In genomic region chr19:55671054-55671378, GRCh38 we compare ENCODE assay signal across 17 cellular contexts. TPM values are rescaled to one million over a fixed set of nuclear protein-coding genes. Genes with fewer than 3 reads are reported as not detected.
DNase-seq lines count a peak whose midpoint lies in the region; ATAC-seq, FAIRE-seq and TF ChIP-seq lines count a peak whose summit lies in the region.
"Had no signal": no experiment of that assay in that cellular context is flagged by ENCODE, and none has a peak within 500 bp of the region (broad histone marks: within the 10 kb centered on the region; RNA-seq: fewer than 3 reads in every experiment).

No MANE protein-coding gene starts in this region.

- no peak for DNase-seq in HepG2 (ENCODE audit: low spot score)
- DNase-seq in right lobe of liver: no peak
- DNase-seq in PC-9: no peak
- no peak for DNase-seq in effector memory CD8-positive, alpha-beta T cell
- no peak for DNase-seq in HEK293T (ENCODE audit: extremely low spot score)
- DNase-seq in colonic mucosa: no peak
- DNase-seq in Peyer's patch: no peak
- DNase-seq: activated CD4-positive, alpha-beta T cell treated with anti-CD3 and anti-CD28 coated beads, Interleukin-2, amount 50 U/mL, for 48 hours; NCI-H2029 treated with DMSO at 0.1 percent for 48 hours; stimulated activated CD4-positive, alpha-beta T cell treated with anti-CD3 and anti-CD28 coated beads, Interleukin-12 subunit alpha, Interleukin-12 subunit beta, amount 100 ng/mL, for 4 hours had no signal

- H3F3A ChIP-seq in PC-9 (ENCODE audit: insufficient read depth, low read depth): peaks cover 80% of the 10 kb centered on the region

- H3K4me3 ChIP-seq in HepG2 (replicated peaks in 1 of 3; ENCODE audit: insufficient read depth in 1 of 3, low read depth in 2 of 3, low read length in 3 of 3): no peak overlapping the region
- H3K4me3 ChIP-seq in right lobe of liver: no peak overlapping the region
- H3K4me3 ChIP-seq in PC-9: no peak overlapping the region
- H3K4me3 ChIP-seq in colonic mucosa: no peak overlapping the region
- H3K4me3 ChIP-seq in Peyer's patch: no peak overlapping the region
- H3K4me3 ChIP-seq: heart left ventricle, mucosa of descending colon, SJCRH30 had no signal

- no peaks in the 10 kb centered on the region; a peak in 1 of 5 replicates for H3K27me3 ChIP-seq in HepG2 (ENCODE audit: control insufficient read depth in 1 of 2, insufficient read depth in 2 of 2, low read length in 2 of 2)
- no peaks in the 10 kb centered on the region for H3K27me3 ChIP-seq in right lobe of liver
- H3K27me3 ChIP-seq in PC-9 (ENCODE audit: insufficient read depth, low read depth): no peaks in the 10 kb centered on the region
- no peaks in the 10 kb centered on the region for H3K27me3 ChIP-seq in colonic mucosa
- H3K27me3 ChIP-seq in Peyer's patch: no peaks in the 10 kb centered on the region
- H3K27me3 ChIP-seq: heart left ventricle, SJCRH30 had no signal

- no peak overlapping the region for H3K4me3 Mint-ChIP-seq in effector memory CD8-positive, alpha-beta T cell
- H3K4me3 Mint-ChIP-seq: activated naive CD4-positive, alpha-beta T cell treated with anti-CD3 and anti-CD28 coated beads for 36 hours; T-helper 1 cell treated with Interleukin-12 subunit alpha and Interleukin-12 subunit beta and Interleukin-4 antibody, amounts not matched to agents 30 μg/mL and 1 μg/mL, for 36 hours had no signal

- H3K9me3 ChIP-seq in HepG2 (ENCODE audit: low read length) (no peaks in the 10 kb centered on the region), right lobe of liver (no peaks in the 10 kb centered on the region), PC-9 (ENCODE audit: insufficient read depth, low read depth) (no peaks in the 10 kb centered on the region), colonic mucosa (no peaks in the 10 kb centered on the region), Peyer's patch (no peaks in the 10 kb centered on the region)
- H3K9me3 ChIP-seq: heart left ventricle, mucosa of descending colon, SJCRH30 had no signal

- H3K27me3 Mint-ChIP-seq in effector memory CD8-positive, alpha-beta T cell: no peaks in the 10 kb centered on the region

- H3K9ac ChIP-seq in HepG2 (ENCODE audit: insufficient read depth, low read depth, low read length): no peak overlapping the region
- H3K9ac ChIP-seq in colonic mucosa (ENCODE audit: low read depth in 2 of 2, low read length in 2 of 2): no peak overlapping the region

- no peak for TF ChIP-seq RAD21 in HepG2 (CRISPR knock-in tag; IDR thresholded peaks at IDR 0.05)

- ATAC-seq in HepG2 (no peak), right lobe of liver (no peak), GM21529 (IDR thresholded peaks at IDR 0.05; ENCODE audit: unreplicated experiment) (no peak)
- ATAC-seq in effector memory CD8-positive, alpha-beta T cell (replicated peaks): no peak
- ATAC-seq: mucosa of descending colon had no signal

- BruUV-seq in HepG2 (replicated peaks; lab: Mats Ljungman, UMichigan) (no TSS peak), PC-9 (replicated peaks; lab: Mats Ljungman, UMichigan) (no TSS peak)

- intact Hi-C loops in HepG2 (cut with micrococcal nuclease; ENCODE audit: unreplicated experiment): no loop called here
- intact Hi-C loops in right lobe of liver (cut with DNase I): no loop called here
- intact Hi-C loops in PC-9 (cut with micrococcal nuclease; ENCODE audit: unreplicated experiment): no loop called here
- intact Hi-C loops in colonic mucosa (cut with DNase I): no loop called here

- TF ChIP-seq EP300 in HepG2 (IDR thresholded peaks at IDR 0.05; ENCODE audit: low read depth in 2 of 2, low read length in 2 of 2) (no peak), HepG2 (CRISPR knock-in tag; IDR thresholded peaks at IDR 0.05; ENCODE audit: borderline replicate concordance) (no peak)

- H3K9me3 Mint-ChIP-seq in effector memory CD8-positive, alpha-beta T cell: no peaks in the 10 kb centered on the region
- H3K9me3 Mint-ChIP-seq: activated naive CD4-positive, alpha-beta T cell treated with anti-CD3 and anti-CD28 coated beads for 36 hours; T-helper 1 cell treated with Interleukin-12 subunit alpha and Interleukin-12 subunit beta and Interleukin-4 antibody, amounts not matched to agents 30 μg/mL and 1 μg/mL, for 36 hours had no signal

- POLR2A ChIA-PET in HepG2 (lab: Yijun Ruan, JAX): interaction anchor here (1.4 to 2.0 kb wide), 3 partner anchors 12 to 16 kb away, joined by 9 to 14 read pairs (median 10); partner anchors contain the start of gene U2AF2
- POLR2A ChIA-PET in PC-9 (lab: Charles Lee; ENCODE audit: unreplicated experiment): no interaction called here
- POLR2A ChIA-PET in HEK293T (lab: Yijun Ruan, JAX): interaction anchor here (0.9 to 1.3 kb wide), 3 partner anchors 14 to 24 kb away, joined by 4 to 8 read pairs (median 5); partner anchors contain the start of gene U2AF2

- no peaks in the 10 kb centered on the region for H3K9me2 ChIP-seq in PC-9 (ENCODE audit: insufficient read depth)

- H3K79me2 ChIP-seq in HepG2 (ENCODE audit: insufficient read depth, low read length) (peaks cover 59% of the 10 kb centered on the region), PC-9 (ENCODE audit: low read depth) (peaks cover 85% of the 10 kb centered on the region)

- no peak overlapping the region for H3K4me2 ChIP-seq in HepG2 (ENCODE audit: low read depth, low read length)
- 0 out of 2 replicates have a peak overlapping the region, but pooled peaks have one; percentile 15 for H3K4me2 ChIP-seq in PC-9

- peaks cover 30% of the 10 kb centered on the region in 2 donors for H3K4me1 Mint-ChIP-seq in effector memory CD8-positive, alpha-beta T cell (ENCODE audit: low read depth in 2 of 2)

- TF ChIP-seq CTCF in HepG2 (CRISPR knock-in tag; IDR thresholded peaks at IDR 0.05): no peak
- no peak for TF ChIP-seq CTCF in right lobe of liver (IDR thresholded peaks at IDR 0.05)
- TF ChIP-seq CTCF in PC-9 (conservative IDR thresholded peaks at IDR 0.05): no peak
- no peak for TF ChIP-seq CTCF in colonic mucosa (IDR thresholded peaks at IDR 0.05)
- no peak for TF ChIP-seq CTCF in Peyer's patch (IDR thresholded peaks at IDR 0.05)

- H3K27ac ChIP-seq in HepG2 (ENCODE audit: extremely low read length, insufficient read depth, low read length) (no peak overlapping the region), right lobe of liver (no peak overlapping the region), PC-9 (no peak overlapping the region), colonic mucosa (no peak overlapping the region), Peyer's patch (no peak overlapping the region)
- H3K27ac ChIP-seq: heart left ventricle, SJCRH30, WERI-Rb-1 had no signal

- CTCF ChIA-PET in HepG2 (lab: Yijun Ruan, JAX; ENCODE audit: low intra/inter-chr PET ratio, low total read pairs): interaction anchor here (1.4 kb wide), 1 partner anchor 18 kb away, joined by 7 read pairs; no protein-coding TSS in a partner anchor
- CTCF ChIA-PET in PC-9 (lab: Charles Lee): no interaction called here
- CTCF ChIA-PET in HEK293T (lab: Yijun Ruan, JAX): interaction anchor here (0.9 to 2.0 kb wide), 6 partner anchors 10 to 72 kb away, joined by 3 to 10 read pairs (median 6); partner anchors contain the start of genes FIZ1 and U2AF2

- in situ Hi-C loops in HepG2 (cut with HindIII; ENCODE audit: extremely low pct_ligation_motif_present, low pct_unique_long_range_greater_than_20kb): no loop called here

- peaks cover 23% of the 10 kb centered on the region for H3K4me1 ChIP-seq in HepG2 (ENCODE audit: insufficient read depth, low read length)
- H3K4me1 ChIP-seq in right lobe of liver: peaks cover 0 to 8% (median 3%) of the 10 kb centered on the region in 4 donors
- H3K4me1 ChIP-seq in PC-9 (replicated peaks; ENCODE audit: insufficient read depth): peaks cover 61% of the 10 kb centered on the region
- peaks cover 3% of the 10 kb centered on the region for H3K4me1 ChIP-seq in colonic mucosa
- H3K4me1 ChIP-seq in Peyer's patch: peaks cover 0 to 54% (median 4%) of the 10 kb centered on the region in 4 donors

- 89% methylated on average over 2 of the region's 2 CpGs for WGBS in HepG2 (ENCODE audit: low lambda C conversion rate)
- WGBS in right lobe of liver (ENCODE audit: insufficient coverage, low coverage, low lambda C conversion rate, missing lambda C conversion rate): 71% methylated on average over 2 of the region's 2 CpGs

- FAIRE-seq in HepG2 (lab: Jason Lieb, UNC): no peak

- TF ChIP-seq POLR2A in HepG2 (IDR thresholded peaks at IDR 0.05; ENCODE audit: insufficient read depth in 1 of 2, low read depth in 2 of 2, low read length in 2 of 2) (no peak), right lobe of liver (IDR thresholded peaks at IDR 0.05) (no peak), Peyer's patch (IDR thresholded peaks at IDR 0.05) (no peak)

- H2AFZ ChIP-seq in HepG2 (ENCODE audit: low read length) (no peak overlapping the region), PC-9 (no peak overlapping the region)

- H3K36me3 ChIP-seq in HepG2 (replicated peaks in 1 of 2; ENCODE audit: control insufficient read depth in 1 of 2, insufficient read depth in 2 of 2, low read length in 2 of 2) (peaks cover 39 to 59% of the 10 kb centered on the region in 2 experiments; a peak in 4 of 5 replicates), right lobe of liver (peaks cover 10 to 57% (median 22%) of the 10 kb centered on the region in 4 donors), PC-9 (ENCODE audit: low read depth) (peaks cover 41% of the 10 kb centered on the region), colonic mucosa (peaks cover 19% of the 10 kb centered on the region), Peyer's patch (peaks cover 0 to 75% (median 0%) of the 10 kb centered on the region in 3 donors)

- peak overlapping the region; percentile 58 to 70 for H3K27ac Mint-ChIP-seq in effector memory CD8-positive, alpha-beta T cell
- H3K27ac Mint-ChIP-seq: activated naive CD4-positive, alpha-beta T cell treated with anti-CD3 and anti-CD28 coated beads for 36 hours; T-helper 1 cell treated with Interleukin-12 subunit alpha and Interleukin-12 subunit beta and Interleukin-4 antibody, amounts not matched to agents 30 μg/mL and 1 μg/mL, for 36 hours had no signal

- H4K20me1 ChIP-seq in HepG2 (ENCODE audit: insufficient read depth, low read length) (peaks cover 51% of the 10 kb centered on the region), PC-9 (ENCODE audit: insufficient read depth) (peaks cover 77% of the 10 kb centered on the region)

- H3K36me3 Mint-ChIP-seq in effector memory CD8-positive, alpha-beta T cell (ENCODE audit: insufficient read depth): peaks cover 91% of the 10 kb centered on the region

RNA-seq across cellular contexts. Expression of gene EPN1, which starts 4.0 kb away (rescaled TPM):
- total RNA-seq in HepG2 (2016; rRNA removed; fragmentation: Illumina TruSeq; extraction: Trizol) (28.9 and 32.6 TPM in 2 replicates), right lobe of liver (100 to 1,000 TPM in 5 of 6 experiments, 10 to 100 TPM in 1; 88.9 to 162 (median 107) TPM), PC-9 (2021) (232 and 274 TPM in 2 replicates), colonic mucosa (100 to 1,000 TPM; 257 to 259 TPM), Peyer's patch (100 to 1,000 TPM; 120 to 241 (median 163) TPM)
- 52.8 and 53.7 TPM in 2 replicates for total RNA-seq in HepG2 (2016; cell fraction: cytosol; rRNA removed; fragmentation: Illumina TruSeq; extraction: Trizol; ENCODE audit: low read depth)
- total RNA-seq in HepG2 (2016; cell fraction: insoluble cytoplasmic fraction; rRNA removed; fragmentation: Illumina TruSeq; extraction: Trizol): 25.9 and 29.9 TPM in 2 replicates
- 128 and 129 TPM in 2 replicates for total RNA-seq in HepG2 (2016; cell fraction: membrane; rRNA removed; fragmentation: Illumina TruSeq; extraction: Trizol)
- 16.4 and 20.8 TPM in 2 replicates for total RNA-seq in HepG2 (2016; cell fraction: nucleus; rRNA removed; fragmentation: Illumina TruSeq; extraction: Trizol)
- 31.7 and 43.7 TPM in 2 replicates for polyA plus RNA-seq in HepG2 (2011; rRNA removed)
- polyA plus RNA-seq in HepG2 (2011; cell fraction: cytosol; rRNA removed): 46.0 and 71.9 TPM in 2 replicates
- 59.6 and 61.3 TPM in 2 replicates for polyA plus RNA-seq in HepG2 (2011; cell fraction: nucleus; rRNA removed)
- 69.9 and 79.8 TPM in 2 replicates for polyA plus RNA-seq in HepG2 (2012)
- polyA plus RNA-seq in HepG2 (2016; cell fraction: cytosol; fragmentation: Illumina TruSeq; extraction: Trizol; ENCODE audit: low read depth): 193 and 205 TPM in 2 replicates
- polyA plus RNA-seq in HepG2 (2016; cell fraction: insoluble cytoplasmic fraction; fragmentation: Illumina TruSeq; extraction: Trizol; ENCODE audit: low read depth): 64.3 and 84.2 TPM in 2 replicates
- 245 and 288 TPM in 2 replicates for polyA plus RNA-seq in HepG2 (2016; cell fraction: membrane; fragmentation: Illumina TruSeq; extraction: Trizol; ENCODE audit: low read depth)
- 57.0 and 57.7 TPM in 2 replicates for polyA plus RNA-seq in HepG2 (2016; cell fraction: nucleus; fragmentation: Illumina TruSeq; extraction: Trizol; ENCODE audit: insufficient read depth, low read depth)
- 37.6 and 70.9 TPM in 2 replicates for polyA minus RNA-seq in HepG2 (2011; rRNA and poly(A)+ RNA removed; ENCODE audit: low replicate concordance)
- 66.7 and 69.6 TPM in 2 replicates for polyA minus RNA-seq in HepG2 (2011; cell fraction: cytosol; rRNA and poly(A)+ RNA removed)
- polyA minus RNA-seq in HepG2 (2011; cell fraction: nucleus; rRNA and poly(A)+ RNA removed): 14.3 and 14.4 TPM in 2 replicates

RNA-seq across cellular contexts. Expression of gene U2AF2, which starts 16.2 kb away (rescaled TPM):
- total RNA-seq in HepG2 (2016; rRNA removed; fragmentation: Illumina TruSeq; extraction: Trizol): 124 and 127 TPM in 2 replicates
- 22.0 and 23.9 TPM in 2 replicates for total RNA-seq in HepG2 (2016; cell fraction: cytosol; rRNA removed; fragmentation: Illumina TruSeq; extraction: Trizol; ENCODE audit: low read depth)
- total RNA-seq in HepG2 (2016; cell fraction: insoluble cytoplasmic fraction; rRNA removed; fragmentation: Illumina TruSeq; extraction: Trizol): 117 and 129 TPM in 2 replicates
- 34.1 and 39.9 TPM in 2 replicates for total RNA-seq in HepG2 (2016; cell fraction: membrane; rRNA removed; fragmentation: Illumina TruSeq; extraction: Trizol)
- 67.4 and 78.0 TPM in 2 replicates for total RNA-seq in HepG2 (2016; cell fraction: nucleus; rRNA removed; fragmentation: Illumina TruSeq; extraction: Trizol)
- 84.3 and 116 TPM in 2 replicates for polyA plus RNA-seq in HepG2 (2011; rRNA removed)
- polyA plus RNA-seq in HepG2 (2011; cell fraction: cytosol; rRNA removed): 64.9 and 87.3 TPM in 2 replicates
- polyA plus RNA-seq in HepG2 (2011; cell fraction: nucleus; rRNA removed): 388 and 484 TPM in 2 replicates
- 86.8 and 111 TPM in 2 replicates for polyA plus RNA-seq in HepG2 (2012)
- polyA plus RNA-seq in HepG2 (2016; cell fraction: cytosol; fragmentation: Illumina TruSeq; extraction: Trizol; ENCODE audit: low read depth): 10.3 TPM in 2 replicates
- 146 and 162 TPM in 2 replicates for polyA plus RNA-seq in HepG2 (2016; cell fraction: insoluble cytoplasmic fraction; fragmentation: Illumina TruSeq; extraction: Trizol; ENCODE audit: low read depth)
- 21.2 and 21.5 TPM in 2 replicates for polyA plus RNA-seq in HepG2 (2016; cell fraction: membrane; fragmentation: Illumina TruSeq; extraction: Trizol; ENCODE audit: low read depth)
- polyA plus RNA-seq in HepG2 (2016; cell fraction: nucleus; fragmentation: Illumina TruSeq; extraction: Trizol; ENCODE audit: insufficient read depth, low read depth): 178 and 182 TPM in 2 replicates
- 124 and 144 TPM in 2 replicates for polyA minus RNA-seq in HepG2 (2011; rRNA and poly(A)+ RNA removed; ENCODE audit: low replicate concordance)
- polyA minus RNA-seq in HepG2 (2011; cell fraction: cytosol; rRNA and poly(A)+ RNA removed): 41.7 and 55.9 TPM in 2 replicates
- polyA minus RNA-seq in HepG2 (2011; cell fraction: nucleus; rRNA and poly(A)+ RNA removed): 60.4 and 76.0 TPM in 2 replicates
- total RNA-seq in right lobe of liver: 10 to 100 TPM; 55.1 to 75.6 (median 63.5) TPM
- 252 and 323 TPM in 2 replicates for total RNA-seq in PC-9 (2021)
- 100 to 1,000 TPM; 146 to 289 TPM for total RNA-seq in colonic mucosa
- 100 to 1,000 TPM; 132 to 292 (median 159) TPM for total RNA-seq in Peyer's patch

RNA-seq across cellular contexts. Expression of gene CCDC106, which starts 23.0 kb away (rescaled TPM):
- total RNA-seq in HepG2 (2016; rRNA removed; fragmentation: Illumina TruSeq; extraction: Trizol): 7.0 and 8.8 TPM in 2 replicates
- 10.8 and 12.3 TPM in 2 replicates for total RNA-seq in HepG2 (2016; cell fraction: cytosol; rRNA removed; fragmentation: Illumina TruSeq; extraction: Trizol; ENCODE audit: low read depth)
- 4.5 and 9.6 TPM in 2 replicates for total RNA-seq in HepG2 (2016; cell fraction: insoluble cytoplasmic fraction; rRNA removed; fragmentation: Illumina TruSeq; extraction: Trizol)
- 15.2 and 19.5 TPM in 2 replicates for total RNA-seq in HepG2 (2016; cell fraction: membrane; rRNA removed; fragmentation: Illumina TruSeq; extraction: Trizol)
- total RNA-seq in HepG2 (2016; cell fraction: nucleus; rRNA removed; fragmentation: Illumina TruSeq; extraction: Trizol): 4.3 and 4.4 TPM in 2 replicates
- polyA plus RNA-seq in HepG2 (2011; rRNA removed): 4.7 and 6.2 TPM in 2 replicates
- polyA plus RNA-seq in HepG2 (2011; cell fraction: cytosol; rRNA removed): 3.2 and 6.1 TPM in 2 replicates
- 12.9 and 13.3 TPM in 2 replicates for polyA plus RNA-seq in HepG2 (2011; cell fraction: nucleus; rRNA removed)
- 4.6 and 4.9 TPM in 2 replicates for polyA plus RNA-seq in HepG2 (2012)
- polyA plus RNA-seq in HepG2 (2016; cell fraction: cytosol; fragmentation: Illumina TruSeq; extraction: Trizol; ENCODE audit: low read depth): 17.8 and 22.3 TPM in 2 replicates
- polyA plus RNA-seq in HepG2 (2016; cell fraction: insoluble cytoplasmic fraction; fragmentation: Illumina TruSeq; extraction: Trizol; ENCODE audit: low read depth): 10.6 and 16.4 TPM in 2 replicates
- 23.8 and 25.2 TPM in 2 replicates for polyA plus RNA-seq in HepG2 (2016; cell fraction: membrane; fragmentation: Illumina TruSeq; extraction: Trizol; ENCODE audit: low read depth)
- polyA plus RNA-seq in HepG2 (2016; cell fraction: nucleus; fragmentation: Illumina TruSeq; extraction: Trizol; ENCODE audit: insufficient read depth, low read depth): 20.2 and 22.7 TPM in 2 replicates
- polyA minus RNA-seq in HepG2 (2011; rRNA and poly(A)+ RNA removed; ENCODE audit: low replicate concordance): 4.4 and 6.2 TPM in 2 replicates
- polyA minus RNA-seq in HepG2 (2011; cell fraction: cytosol; rRNA and poly(A)+ RNA removed): 1.8 and 3.4 TPM in 2 replicates
- polyA minus RNA-seq in HepG2 (2011; cell fraction: nucleus; rRNA and poly(A)+ RNA removed): 2.2 and 3.9 TPM in 2 replicates
- 10 to 100 TPM in 3 of 6 experiments, 1 to 10 TPM in 3; 6.1 to 19.7 (median 9.8) TPM for total RNA-seq in right lobe of liver
- total RNA-seq in PC-9 (2021): 3.2 and 6.7 TPM in 2 replicates
- total RNA-seq in colonic mucosa: 1 to 10 TPM; 2.6 to 4.8 TPM
- 10 to 100 TPM in 3 of 4 donors, 1 to 10 TPM in 1; 8.1 to 17.4 (median 14.0) TPM for total RNA-seq in Peyer's patch

RNA-seq across cellular contexts. Expression of gene ZNF581, which starts 27.6 kb away (rescaled TPM):
- 18.4 and 19.6 TPM in 2 replicates for total RNA-seq in HepG2 (2016; rRNA removed; fragmentation: Illumina TruSeq; extraction: Trizol)
- 34.0 and 35.7 TPM in 2 replicates for total RNA-seq in HepG2 (2016; cell fraction: cytosol; rRNA removed; fragmentation: Illumina TruSeq; extraction: Trizol; ENCODE audit: low read depth)
- total RNA-seq in HepG2 (2016; cell fraction: insoluble cytoplasmic fraction; rRNA removed; fragmentation: Illumina TruSeq; extraction: Trizol): 17.7 and 20.9 TPM in 2 replicates
- 38.4 and 42.1 TPM in 2 replicates for total RNA-seq in HepG2 (2016; cell fraction: membrane; rRNA removed; fragmentation: Illumina TruSeq; extraction: Trizol)
- 10.8 and 12.4 TPM in 2 replicates for total RNA-seq in HepG2 (2016; cell fraction: nucleus; rRNA removed; fragmentation: Illumina TruSeq; extraction: Trizol)
- polyA plus RNA-seq in HepG2 (2011; rRNA removed): 49.5 and 52.6 TPM in 2 replicates
- polyA plus RNA-seq in HepG2 (2011; cell fraction: cytosol; rRNA removed): 38.8 and 63.7 TPM in 2 replicates
- polyA plus RNA-seq in HepG2 (2011; cell fraction: nucleus; rRNA removed): 31.7 and 33.0 TPM in 2 replicates
- 36.3 and 55.4 TPM in 2 replicates for polyA plus RNA-seq in HepG2 (2012)
- polyA plus RNA-seq in HepG2 (2016; cell fraction: cytosol; fragmentation: Illumina TruSeq; extraction: Trizol; ENCODE audit: low read depth): 26.5 and 29.6 TPM in 2 replicates
- 17.0 and 19.4 TPM in 2 replicates for polyA plus RNA-seq in HepG2 (2016; cell fraction: insoluble cytoplasmic fraction; fragmentation: Illumina TruSeq; extraction: Trizol; ENCODE audit: low read depth)
- polyA plus RNA-seq in HepG2 (2016; cell fraction: membrane; fragmentation: Illumina TruSeq; extraction: Trizol; ENCODE audit: low read depth): 31.3 and 37.7 TPM in 2 replicates
- polyA plus RNA-seq in HepG2 (2016; cell fraction: nucleus; fragmentation: Illumina TruSeq; extraction: Trizol; ENCODE audit: insufficient read depth, low read depth): 21.8 and 23.7 TPM in 2 replicates
- polyA minus RNA-seq in HepG2 (2011; rRNA and poly(A)+ RNA removed; ENCODE audit: low replicate concordance): 18.8 and 71.6 TPM in 2 replicates
- polyA minus RNA-seq in HepG2 (2011; cell fraction: cytosol; rRNA and poly(A)+ RNA removed): 32.7 and 49.8 TPM in 2 replicates
- 8.4 and 9.6 TPM in 2 replicates for polyA minus RNA-seq in HepG2 (2011; cell fraction: nucleus; rRNA and poly(A)+ RNA removed)
- 1 to 10 TPM; 2.7 to 7.3 (median 5.1) TPM for total RNA-seq in right lobe of liver
- total RNA-seq in PC-9 (2021): 53.5 and 81.9 TPM in 2 replicates
- 10 to 100 TPM; 16.0 to 20.3 TPM for total RNA-seq in colonic mucosa
- 10 to 100 TPM in 3 of 4 donors, 1 to 10 TPM in 1; 7.7 to 28.9 (median 14.1) TPM for total RNA-seq in Peyer's patch

RNA-seq across cellular contexts. Expression of gene ZNF580, which starts 30.2 kb away (rescaled TPM):
- total RNA-seq in HepG2 (2016; rRNA removed; fragmentation: Illumina TruSeq; extraction: Trizol) (3.0 and 4.4 TPM in 2 replicates), right lobe of liver (10 to 100 TPM in 1 of 6 experiments, 1 to 10 TPM in 5; 5.4 to 11.6 (median 6.5) TPM), PC-9 (2021) (56.6 and 64.7 TPM in 2 replicates), colonic mucosa (10 to 100 TPM; 18.0 to 28.6 TPM), Peyer's patch (10 to 100 TPM; 12.3 to 38.4 (median 25.2) TPM)
- 4.9 and 7.2 TPM in 2 replicates for total RNA-seq in HepG2 (2016; cell fraction: cytosol; rRNA removed; fragmentation: Illumina TruSeq; extraction: Trizol; ENCODE audit: low read depth)
- total RNA-seq in HepG2 (2016; cell fraction: insoluble cytoplasmic fraction; rRNA removed; fragmentation: Illumina TruSeq; extraction: Trizol): 1.4 and 3.8 TPM in 2 replicates
- total RNA-seq in HepG2 (2016; cell fraction: membrane; rRNA removed; fragmentation: Illumina TruSeq; extraction: Trizol): 6.2 and 8.6 TPM in 2 replicates
- total RNA-seq in HepG2 (2016; cell fraction: nucleus; rRNA removed; fragmentation: Illumina TruSeq; extraction: Trizol): 3.4 and 4.3 TPM in 2 replicates
- polyA plus RNA-seq in HepG2 (2011; rRNA removed): 6.0 and 7.0 TPM in 2 replicates
- polyA plus RNA-seq in HepG2 (2011; cell fraction: cytosol; rRNA removed): 4.7 and 7.3 TPM in 2 replicates
- polyA plus RNA-seq in HepG2 (2011; cell fraction: nucleus; rRNA removed): 27.6 and 35.1 TPM in 2 replicates
- polyA plus RNA-seq in HepG2 (2012): 18.9 and 26.2 TPM in 2 replicates
- 32.0 and 36.6 TPM in 2 replicates for polyA plus RNA-seq in HepG2 (2016; cell fraction: cytosol; fragmentation: Illumina TruSeq; extraction: Trizol; ENCODE audit: low read depth)
- polyA plus RNA-seq in HepG2 (2016; cell fraction: insoluble cytoplasmic fraction; fragmentation: Illumina TruSeq; extraction: Trizol; ENCODE audit: low read depth): 11.3 and 16.8 TPM in 2 replicates
- polyA plus RNA-seq in HepG2 (2016; cell fraction: membrane; fragmentation: Illumina TruSeq; extraction: Trizol; ENCODE audit: low read depth): 30.4 and 35.3 TPM in 2 replicates
- polyA plus RNA-seq in HepG2 (2016; cell fraction: nucleus; fragmentation: Illumina TruSeq; extraction: Trizol; ENCODE audit: insufficient read depth, low read depth): 20.0 and 25.7 TPM in 2 replicates
- polyA minus RNA-seq in HepG2 (2011; rRNA and poly(A)+ RNA removed; ENCODE audit: low replicate concordance): 7.9 and 9.8 TPM in 2 replicates
- 8.1 and 9.1 TPM in 2 replicates for polyA minus RNA-seq in HepG2 (2011; cell fraction: cytosol; rRNA and poly(A)+ RNA removed)
- 7.1 and 8.8 TPM in 2 replicates for polyA minus RNA-seq in HepG2 (2011; cell fraction: nucleus; rRNA and poly(A)+ RNA removed)
